Comparison of ENCODE assay signal across 17 cellular contexts in genomic region chr2:134421556-134422328, GRCh38.
A peak's percentile ranks its signal among the peaks of the same experiment; 100 is the strongest.
DNase-seq lines count a peak whose midpoint lies in the region; ATAC-seq and TF ChIP-seq lines count a peak whose summit lies in the region.
"Had no signal": no experiment of that assay in that cellular context is flagged by ENCODE, and none has a peak within 500 bp of the region (broad histone marks: within the 10 kb centered on the region; RNA-seq: fewer than 3 reads in every experiment).

No MANE protein-coding gene starts in this region.

- no peak for TF ChIP-seq CTCF in heart right ventricle (IDR thresholded peaks at IDR 0.05)
- TF ChIP-seq CTCF in psoas muscle (IDR thresholded peaks at IDR 0.05), result no peak

- peak; percentile 69 for DNase-seq in EH (ENCODE audit: low read depth)
- DNase-seq in SK-MEL-5 (ENCODE audit: low read depth, low spot score), result peak; percentile 52
- DNase-seq in heart right ventricle, result no peak
- DNase-seq in psoas muscle, result no peak
- DNase-seq in naive thymus-derived CD8-positive, alpha-beta T cell, result no peak
- no peak for DNase-seq in hepatic stellate cell (ENCODE audit: low spot score)
- DNase-seq: CD4-positive, alpha-beta memory T cell; DMS153; GF-D8; NCI-H1417 treated with DMSO at 0.1 percent for 48 hours; NCI-H187 treated with DMSO at 0.1 percent for 48 hours; NCI-H226; NCI-H524; PC-3; SJCRH30 had no signal

- in situ Hi-C loops in SK-MEL-5 (cut with HindIII; ENCODE audit: low pct_unique_long_range_greater_than_20kb, low sequenced_read_pairs), result no loop called here

- H3K27ac Mint-ChIP-seq in naive thymus-derived CD8-positive, alpha-beta T cell, result no peak overlapping the region
- no peak overlapping the region for H3K27ac Mint-ChIP-seq in stimulated activated memory B cell treated with anti-CD40 and anti-IgM and Interleukin-4, amounts not matched to agents 10 μg/mL and 1 μg/mL and 100 μg/mL, for 72 hours

- H3K9me3 ChIP-seq in heart right ventricle (no peaks in the 10 kb centered on the region), psoas muscle (no peaks in the 10 kb centered on the region)

- no peaks in the 10 kb centered on the region for H3K27me3 Mint-ChIP-seq in naive thymus-derived CD8-positive, alpha-beta T cell
- H3K27me3 Mint-ChIP-seq in stimulated activated memory B cell treated with anti-CD40 and anti-IgM and Interleukin-4, amounts not matched to agents 10 μg/mL and 1 μg/mL and 100 μg/mL, for 72 hours, result no peaks in the 10 kb centered on the region
- H3K27me3 Mint-ChIP-seq: CD4-positive, alpha-beta memory T cell had no signal

- no peaks in the 10 kb centered on the region for H3K9me3 Mint-ChIP-seq in naive thymus-derived CD8-positive, alpha-beta T cell
- no peaks in the 10 kb centered on the region for H3K9me3 Mint-ChIP-seq in stimulated activated memory B cell treated with anti-CD40 and anti-IgM and Interleukin-4, amounts not matched to agents 10 μg/mL and 1 μg/mL and 100 μg/mL, for 72 hours
- H3K9me3 Mint-ChIP-seq: CD4-positive, alpha-beta memory T cell had no signal

- WGBS in heart right ventricle, 2 donors, result 75 to 78% methylated on average over 7 of the region's 7 CpGs
- 63 to 77% (median 65%) methylated on average over 7 of the region's 7 CpGs for WGBS in psoas muscle, 3 donors

- peaks cover 0 to 2% (median 0%) of the 10 kb centered on the region in 4 donors for H3K4me1 Mint-ChIP-seq in naive thymus-derived CD8-positive, alpha-beta T cell
- H3K4me1 Mint-ChIP-seq in stimulated activated memory B cell treated with anti-CD40 and anti-IgM and Interleukin-4, amounts not matched to agents 10 μg/mL and 1 μg/mL and 100 μg/mL, for 72 hours, result peaks cover 11% of the 10 kb centered on the region

- no peaks in the 10 kb centered on the region for H3K27me3 ChIP-seq in heart right ventricle
- no peaks in the 10 kb centered on the region for H3K27me3 ChIP-seq in psoas muscle (ENCODE audit: insufficient read depth in 3 of 3, low read length in 2 of 3)
- H3K27me3 ChIP-seq: SJCRH30 had no signal

- H3K27ac ChIP-seq in heart right ventricle (peak overlapping the region in 8 of 10 donors; percentile 31 to 68 (median 58)), psoas muscle (peak overlapping the region; percentile 53)
- H3K27ac ChIP-seq: RWPE1, SJCRH30 had no signal

- H3K36me3 ChIP-seq in heart right ventricle (peaks cover 0 to 59% (median 6%) of the 10 kb centered on the region in 9 donors), psoas muscle (ENCODE audit: insufficient read depth in 1 of 2, low read depth in 1 of 2) (no peaks in the 10 kb centered on the region)

- no peak overlapping the region for H3K4me3 ChIP-seq in heart right ventricle
- no peak overlapping the region for H3K4me3 ChIP-seq in psoas muscle
- H3K4me3 ChIP-seq: SJCRH30 had no signal

- H3K4me1 ChIP-seq in heart right ventricle (peaks cover 0 to 34% (median 3%) of the 10 kb centered on the region in 9 donors), psoas muscle (peaks cover 14% of the 10 kb centered on the region)
- H3K4me1 ChIP-seq: SJCRH30 had no signal

- peak; percentile 35 to 80 (median 64) for ATAC-seq in heart right ventricle
- peak; percentile 44 to 70 (median 60) for ATAC-seq in psoas muscle
- no peak for ATAC-seq in naive thymus-derived CD8-positive, alpha-beta T cell
- no peak for ATAC-seq in stimulated activated memory B cell treated with anti-CD40 and anti-IgM and Interleukin-4, amounts not matched to agents 10 μg/mL and 1 μg/mL and 100 μg/mL, for 72 hours
- ATAC-seq: PC-3 had no signal

- POLR2A ChIA-PET in naive thymus-derived CD8-positive, alpha-beta T cell (lab: Charles Lee), result no interaction called here

- H3K36me3 Mint-ChIP-seq in naive thymus-derived CD8-positive, alpha-beta T cell, result peaks cover 0 to 71% (median 19%) of the 10 kb centered on the region in 3 donors
- H3K36me3 Mint-ChIP-seq in stimulated activated memory B cell treated with anti-CD40 and anti-IgM and Interleukin-4, amounts not matched to agents 10 μg/mL and 1 μg/mL and 100 μg/mL, for 72 hours, result peaks cover 25% of the 10 kb centered on the region

- no peak overlapping the region for H3K4me3 Mint-ChIP-seq in naive thymus-derived CD8-positive, alpha-beta T cell
- no peak overlapping the region for H3K4me3 Mint-ChIP-seq in stimulated activated memory B cell treated with anti-CD40 and anti-IgM and Interleukin-4, amounts not matched to agents 10 μg/mL and 1 μg/mL and 100 μg/mL, for 72 hours
- H3K4me3 Mint-ChIP-seq: CD4-positive, alpha-beta memory T cell had no signal

- intact Hi-C loops in heart right ventricle (cut with DNase I), result no loop called here
- intact Hi-C loops in psoas muscle (cut with DNase I), result no loop called here

Comparison
In these comparisons a context has a peak if more than half of its experiments do, and no peak if none do; other contexts are left out.
1. DNase-seq: peak in EH (single experiment) and SK-MEL-5 (single experiment); none in heart right ventricle (0 of 2), psoas muscle (0 of 2), naive thymus-derived CD8-positive, alpha-beta T cell (0 of 10) and hepatic stellate cell (single experiment).
2. ATAC-seq: peak in heart right ventricle (8 of 8) and psoas muscle (4 of 4); none in naive thymus-derived CD8-positive, alpha-beta T cell (0 of 2) and stimulated activated memory B cell treated with anti-CD40 and anti-IgM and Interleukin-4, amounts not matched to agents 10 μg/mL and 1 μg/mL and 100 μg/mL, for 72 hours (single experiment).